ENCODE assay signal across 9 cellular contexts in the genomic region with DNA sequence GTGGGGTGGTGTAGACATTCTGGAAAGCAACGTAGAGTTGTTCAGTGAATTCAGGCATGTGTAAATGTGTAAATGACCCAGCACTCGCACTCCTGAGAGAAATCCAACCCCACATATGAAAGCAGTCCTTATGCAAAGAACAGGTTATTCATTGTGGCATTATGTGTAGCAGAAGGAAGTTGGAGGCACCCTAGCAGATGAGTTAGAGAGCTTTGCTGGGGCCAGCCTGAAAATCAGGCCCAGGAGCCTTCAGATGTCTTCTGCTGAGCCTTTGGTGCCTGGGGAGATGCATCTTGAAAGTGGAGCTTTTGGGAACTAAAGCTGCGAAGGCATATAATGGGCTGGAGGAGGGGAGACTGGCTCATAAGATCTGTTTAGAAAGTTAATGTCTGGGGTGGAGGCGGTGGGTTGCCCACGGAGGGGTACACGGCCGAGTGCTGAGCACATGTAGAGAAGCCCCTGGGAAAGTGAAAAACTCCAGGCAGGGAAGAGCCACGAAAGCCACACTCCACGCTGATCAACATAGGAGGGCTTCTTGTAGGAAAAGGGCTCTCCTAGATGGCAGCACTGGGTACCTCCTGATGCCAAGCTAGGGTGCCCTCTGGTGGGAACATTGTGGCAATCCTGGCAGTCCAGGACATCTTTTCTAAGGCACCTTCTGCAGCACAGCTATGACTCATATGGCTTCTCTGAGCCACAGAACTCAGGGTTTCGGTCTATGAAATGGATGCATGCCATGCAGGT. TPM values are rescaled to one million over a fixed set of nuclear protein-coding genes. Genes with fewer than 3 reads are reported as not detected.
DNase-seq lines count a peak whose midpoint lies in the region; ATAC-seq and TF ChIP-seq lines count a peak whose summit lies in the region.
"Had no signal": no experiment of that assay in that cellular context is flagged by ENCODE, and none has a peak within 500 bp of the region (broad histone marks: within the 10 kb centered on the region; RNA-seq: fewer than 3 reads in every experiment).

No MANE protein-coding gene starts in this region.

- no peaks in the 10 kb centered on the region for H3K27me3 ChIP-seq in KMS-11 (ENCODE audit: insufficient read depth, low read depth)
- H3K27me3 ChIP-seq in PC-9 (ENCODE audit: insufficient read depth, low read depth): no peaks in the 10 kb centered on the region
- no peaks in the 10 kb centered on the region for H3K27me3 ChIP-seq in neural cell (ENCODE audit: insufficient read depth, low read depth, low read length)

- H3K4me1 Mint-ChIP-seq in activated T-cell treated with anti-CD3 and anti-CD28 coated beads, Interleukin-2, amount 50 U/mL, for 24 hours (ENCODE audit: low read depth): peaks cover 12% of the 10 kb centered on the region

- POLR2A ChIA-PET in PC-9 (lab: Charles Lee; ENCODE audit: unreplicated experiment): interaction anchor here (0.5 to 1.7 kb wide), 8 partner anchors 35 to 578 kb away, joined by 3 to 8 read pairs (median 4); partner anchors contain the start of gene KRT8

- peak; percentile 81 for ATAC-seq in GM21737 (IDR thresholded peaks at IDR 0.05; ENCODE audit: unreplicated experiment)

- H3K27ac ChIP-seq in KMS-11 (peak overlapping the region; percentile 51; the same call in 1 of the 2 replicates), PC-9 (no peak overlapping the region), neural cell (ENCODE audit: low read length) (no peak overlapping the region)

- BruUV-seq in PC-9 (replicated peaks; lab: Mats Ljungman, UMichigan): no TSS peak

- H3K4me2 ChIP-seq in KMS-11: peak overlapping the region; percentile 26; the same call in 1 of the 2 replicates
- H3K4me2 ChIP-seq in PC-9: peak overlapping the region; percentile 56
- no peak overlapping the region for H3K4me2 ChIP-seq in neural cell (ENCODE audit: low read length)

- H3K9me3 ChIP-seq in PC-9 (ENCODE audit: insufficient read depth, low read depth): no peaks in the 10 kb centered on the region
- no peaks in the 10 kb centered on the region for H3K9me3 ChIP-seq in neural cell (ENCODE audit: low read length)

- peak overlapping the region; percentile 72 for H2AFZ ChIP-seq in KMS-11 (ENCODE audit: low read depth)
- H2AFZ ChIP-seq in PC-9: no peak overlapping the region
- H2AFZ ChIP-seq in neural cell (ENCODE audit: low read depth, low read length): no peak overlapping the region

- H3K4me3 Mint-ChIP-seq in activated T-cell treated with anti-CD3 and anti-CD28 coated beads, Interleukin-2, amount 50 U/mL, for 24 hours: no peak overlapping the region

- H3K9me3 Mint-ChIP-seq in activated T-cell treated with anti-CD3 and anti-CD28 coated beads, Interleukin-2, amount 50 U/mL, for 24 hours: no peaks in the 10 kb centered on the region

- H4K20me1 ChIP-seq in KMS-11 (ENCODE audit: insufficient read depth) (no peaks in the 10 kb centered on the region), PC-9 (ENCODE audit: insufficient read depth) (no peaks in the 10 kb centered on the region), neural cell (ENCODE audit: insufficient read depth) (no peaks in the 10 kb centered on the region)

- H3K4me1 ChIP-seq in KMS-11 (ENCODE audit: low read depth, poor library complexity, severe bottlenecking) (peaks cover 14% of the 10 kb centered on the region), PC-9 (replicated peaks; ENCODE audit: insufficient read depth) (peaks cover 12% of the 10 kb centered on the region)

- H3K9me2 ChIP-seq in PC-9 (ENCODE audit: insufficient read depth) (no peaks in the 10 kb centered on the region), neural cell (ENCODE audit: insufficient read depth, low read length) (no peaks in the 10 kb centered on the region)

- TF ChIP-seq RAD21 in neural cell (conservative IDR thresholded peaks at IDR 0.05): peak; percentile 31

- intact Hi-C loops in PC-9 (cut with micrococcal nuclease; ENCODE audit: unreplicated experiment): loop anchor here (1.0 to 5.0 kb wide), 9 partner anchors 45 to 553 kb away; no protein-coding TSS in a partner anchor

- H3K27me3 Mint-ChIP-seq in activated T-cell treated with anti-CD3 and anti-CD28 coated beads, Interleukin-2, amount 50 U/mL, for 24 hours: peaks cover 12% of the 10 kb centered on the region

- DNase-seq in DMS53 (lab: John Stamatoyannopoulos, UW) (peak; percentile 96), PC-9 (peak; percentile 86 to 94), fibroblast of mammary gland (ENCODE audit: low read depth) (peak; percentile 91), stromal cell of bone marrow (ENCODE audit: low read depth) (peak; percentile 83)
- DNase-seq in activated T-cell treated with anti-CD3 and anti-CD28 coated beads, Interleukin-2, amount 50 U/mL, for 24 hours: peak; percentile 77

- TF ChIP-seq CTCF in KMS-11 (conservative IDR thresholded peaks at IDR 0.05; ENCODE audit: low read depth, low read length) (peak; percentile 93), PC-9 (conservative IDR thresholded peaks at IDR 0.05) (peak; percentile 85), fibroblast of mammary gland (conservative IDR thresholded peaks at IDR 0.05; ENCODE audit: control insufficient read depth, insufficient read depth, low read depth, low read length) (peak; percentile 93), neural cell (IDR thresholded peaks at IDR 0.05; ENCODE audit: poor library complexity, severe bottlenecking) (peak; percentile 47)

- no peaks in the 10 kb centered on the region for H3K36me3 Mint-ChIP-seq in activated T-cell treated with anti-CD3 and anti-CD28 coated beads, Interleukin-2, amount 50 U/mL, for 24 hours (ENCODE audit: low read depth)

- H3K27ac Mint-ChIP-seq in activated T-cell treated with anti-CD3 and anti-CD28 coated beads, Interleukin-2, amount 50 U/mL, for 24 hours: no peak overlapping the region

- no peaks in the 10 kb centered on the region for H3K79me2 ChIP-seq in KMS-11 (ENCODE audit: insufficient read depth, low read depth)
- H3K79me2 ChIP-seq in PC-9 (ENCODE audit: low read depth): no peaks in the 10 kb centered on the region
- H3K79me2 ChIP-seq in neural cell (replicated peaks; ENCODE audit: insufficient read depth, low read length): no peaks in the 10 kb centered on the region

- H3K9ac ChIP-seq in KMS-11 (no peak overlapping the region), neural cell (ENCODE audit: low read length) (no peak overlapping the region)

- H3F3A ChIP-seq in PC-9 (ENCODE audit: insufficient read depth, low read depth) (no peaks in the 10 kb centered on the region), neural cell (ENCODE audit: insufficient read depth, low read length, poor library complexity, severe bottlenecking) (no peaks in the 10 kb centered on the region)

- no peaks in the 10 kb centered on the region for H3K36me3 ChIP-seq in KMS-11 (ENCODE audit: insufficient read depth)
- no peaks in the 10 kb centered on the region for H3K36me3 ChIP-seq in PC-9 (ENCODE audit: low read depth)
- H3K36me3 ChIP-seq in neural cell (ENCODE audit: insufficient read depth, low read length): no peaks in the 10 kb centered on the region

- no peak for TF ChIP-seq EP300 in neural cell (conservative IDR thresholded peaks at IDR 0.05; ENCODE audit: poor library complexity, severe bottlenecking)

- H3K4me3 ChIP-seq in KMS-11 (IDR thresholded peaks at IDR 0.05; ENCODE audit: insufficient read depth, low read depth, low read length) (no peak overlapping the region), PC-9 (no peak overlapping the region), fibroblast of mammary gland (ENCODE audit: control insufficient read depth, low read depth, low read length) (no peak overlapping the region), neural cell (ENCODE audit: low read length) (no peak overlapping the region)

- CTCF ChIA-PET in PC-9 (lab: Charles Lee): interaction anchor here (0.6 to 1.5 kb wide), 15 partner anchors 19 to 552 kb away, joined by 3 to 7 read pairs (median 3); no protein-coding TSS in a partner anchor

TF ChIP-seq in neural cell, 6 proteins besides CTCF, POLR2A, EP300 and RAD21:
- TF ChIP-seq MXI1 (conservative IDR thresholded peaks at IDR 0.05; ENCODE audit: poor library complexity, severe bottlenecking): no peak
- TF ChIP-seq, protein P1, sequence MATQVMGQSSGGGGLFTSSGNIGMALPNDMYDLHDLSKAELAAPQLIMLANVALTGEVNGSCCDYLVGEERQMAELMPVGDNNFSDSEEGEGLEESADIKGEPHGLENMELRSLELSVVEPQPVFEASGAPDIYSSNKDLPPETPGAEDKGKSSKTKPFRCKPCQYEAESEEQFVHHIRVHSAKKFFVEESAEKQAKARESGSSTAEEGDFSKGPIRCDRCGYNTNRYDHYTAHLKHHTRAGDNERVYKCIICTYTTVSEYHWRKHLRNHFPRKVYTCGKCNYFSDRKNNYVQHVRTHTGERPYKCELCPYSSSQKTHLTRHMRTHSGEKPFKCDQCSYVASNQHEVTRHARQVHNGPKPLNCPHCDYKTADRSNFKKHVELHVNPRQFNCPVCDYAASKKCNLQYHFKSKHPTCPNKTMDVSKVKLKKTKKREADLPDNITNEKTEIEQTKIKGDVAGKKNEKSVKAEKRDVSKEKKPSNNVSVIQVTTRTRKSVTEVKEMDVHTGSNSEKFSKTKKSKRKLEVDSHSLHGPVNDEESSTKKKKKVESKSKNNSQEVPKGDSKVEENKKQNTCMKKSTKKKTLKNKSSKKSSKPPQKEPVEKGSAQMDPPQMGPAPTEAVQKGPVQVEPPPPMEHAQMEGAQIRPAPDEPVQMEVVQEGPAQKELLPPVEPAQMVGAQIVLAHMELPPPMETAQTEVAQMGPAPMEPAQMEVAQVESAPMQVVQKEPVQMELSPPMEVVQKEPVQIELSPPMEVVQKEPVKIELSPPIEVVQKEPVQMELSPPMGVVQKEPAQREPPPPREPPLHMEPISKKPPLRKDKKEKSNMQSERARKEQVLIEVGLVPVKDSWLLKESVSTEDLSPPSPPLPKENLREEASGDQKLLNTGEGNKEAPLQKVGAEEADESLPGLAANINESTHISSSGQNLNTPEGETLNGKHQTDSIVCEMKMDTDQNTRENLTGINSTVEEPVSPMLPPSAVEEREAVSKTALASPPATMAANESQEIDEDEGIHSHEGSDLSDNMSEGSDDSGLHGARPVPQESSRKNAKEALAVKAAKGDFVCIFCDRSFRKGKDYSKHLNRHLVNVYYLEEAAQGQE (IDR thresholded peaks at IDR 0.05; ENCODE audit: borderline replicate concordance): no peak
- no peak for TF ChIP-seq TAF1 (IDR thresholded peaks at IDR 0.05; ENCODE audit: low read depth)
- no peak for TF ChIP-seq POLR2AphosphoS5 (IDR thresholded peaks at IDR 0.05)
- peak; percentile 50 for TF ChIP-seq SMC3 (conservative IDR thresholded peaks at IDR 0.05; ENCODE audit: poor library complexity)

RNA-seq across cellular contexts. Expression of gene KRT83, which starts 6.1 kb away (rescaled TPM):
- total RNA-seq in PC-9 (2021): 0.43 TPM in 1 of 2 replicates, not detected in the other
- not detected in 2 replicates for polyA plus RNA-seq in neural cell
- polyA minus RNA-seq in neural cell: not detected in 2 replicates
- polyA plus RNA-seq: esophagus had no signal

RNA-seq across cellular contexts. Expression of gene KRT81, which starts 35.9 kb away (rescaled TPM):
- total RNA-seq in PC-9 (2021): 2.5 and 4.3 TPM in 2 replicates
- polyA plus RNA-seq in neural cell: not detected in 2 replicates
- not detected in 2 replicates for polyA minus RNA-seq in neural cell

RNA-seq across cellular contexts. Expression of gene KRT85, which starts 40.0 kb away (rescaled TPM):
- not detected in 2 replicates for total RNA-seq in PC-9 (2021)
- polyA plus RNA-seq in neural cell: not detected in 2 replicates
- not detected in 2 replicates for polyA minus RNA-seq in neural cell
- polyA plus RNA-seq: esophagus had no signal

RNA-seq across cellular contexts. Expression of gene KRT86, which starts 52.8 kb away (rescaled TPM):
- total RNA-seq in PC-9 (2021): 2.7 and 5.7 TPM in 2 replicates
- not detected in 2 replicates for polyA plus RNA-seq in neural cell
- not detected in 2 replicates for polyA minus RNA-seq in neural cell

RNA-seq across cellular contexts. Expression of gene KRT84, which starts 58.2 kb away (rescaled TPM):
- total RNA-seq in PC-9 (2021): not detected in 2 replicates
- not detected in 2 replicates for polyA plus RNA-seq in neural cell
- polyA minus RNA-seq in neural cell: not detected in 2 replicates
